In genomic region chr13:48578516-48579166, GRCh38 we compare ENCODE assay signal across 1 cellular context.
TF ChIP-seq lines count a peak whose summit lies in the region.

No MANE protein-coding gene starts in this region.

TF ChIP-seq in HepG2, 621 proteins besides CTCF, POLR2A, EP300 and RAD21 (continued from another document):
- no peak for TF ChIP-seq PRDM15 (CRISPR knock-in tag; IDR thresholded peaks at IDR 0.05)
- TF ChIP-seq KDM5B (CRISPR knock-in tag; IDR thresholded peaks at IDR 0.05; ENCODE audit: borderline replicate concordance), result no peak
- TF ChIP-seq EZH2 (conservative IDR thresholded peaks at IDR 0.05; ENCODE audit: low read depth, low read length), result no peak
- TF ChIP-seq LBX2 (CRISPR knock-in tag; IDR thresholded peaks at IDR 0.05; ENCODE audit: borderline replicate concordance), result no peak
- TF ChIP-seq ZNF709 (CRISPR knock-in tag; IDR thresholded peaks at IDR 0.05), result no peak
- TF ChIP-seq TMF1 (CRISPR knock-in tag; IDR thresholded peaks at IDR 0.05; ENCODE audit: low read depth), result no peak
